In genomic region chr16:56869513-56870270, GRCh38 we compare ENCODE assay signal across 8 cellular contexts. TPM values are rescaled to one million over a fixed set of nuclear protein-coding genes. Genes with fewer than 3 reads are reported as not detected.
DNase-seq lines count a peak whose midpoint lies in the region; ATAC-seq, FAIRE-seq and TF ChIP-seq lines count a peak whose summit lies in the region.

No MANE protein-coding gene starts in this region.

- H3K27ac Mint-ChIP-seq in T-helper 2 cell treated with Interferon-gamma antibody and Interleukin-4, amounts not matched to agents 5 μg/mL and 100 μg/mL, for 36 hours: no peak overlapping the region

- H3K36me3 ChIP-seq in BLaER1 (no peaks in the 10 kb centered on the region), HAP-1 (replicated peaks) (no peaks in the 10 kb centered on the region), keratinocyte (ENCODE audit: control insufficient read depth in 2 of 2, extremely low read depth in 1 of 2, insufficient read depth in 2 of 2, low read length in 2 of 2) (no peaks in the 10 kb centered on the region)

- H3K4me3 Mint-ChIP-seq in T-helper 2 cell treated with Interferon-gamma antibody and Interleukin-4, amounts not matched to agents 5 μg/mL and 100 μg/mL, for 36 hours: no peak overlapping the region

- no peaks in the 10 kb centered on the region for H3K9me1 ChIP-seq in keratinocyte (ENCODE audit: control insufficient read depth, extremely low read depth, insufficient read depth, low read length)

- H3K4me1 ChIP-seq in BLaER1: peaks cover 55% of the 10 kb centered on the region
- peaks cover 11% of the 10 kb centered on the region for H3K4me1 ChIP-seq in HAP-1
- H3K4me1 ChIP-seq in keratinocyte (ENCODE audit: control insufficient read depth, extremely low read depth, insufficient read depth, low read length): no peaks in the 10 kb centered on the region

- H3K36me3 Mint-ChIP-seq in T-helper 2 cell treated with Interferon-gamma antibody and Interleukin-4, amounts not matched to agents 5 μg/mL and 100 μg/mL, for 36 hours (ENCODE audit: low read depth): no peaks in the 10 kb centered on the region

- peak overlapping the region; percentile 61; the same call in 1 of the 2 replicates for H3K27ac ChIP-seq in BLaER1
- no peak overlapping the region for H3K27ac ChIP-seq in keratinocyte (ENCODE audit: control insufficient read depth, insufficient read depth, low read length)

- in situ Hi-C loops in HAP-1 (cut with MboI; ENCODE audit: low sequenced_read_pairs): loop anchor here (5.0 kb wide), 1 partner anchor 68 kb away; no protein-coding TSS in a partner anchor

- ATAC-seq in HG02973 (IDR thresholded peaks at IDR 0.05; ENCODE audit: unreplicated experiment) (no peak), GM18498 (IDR thresholded peaks at IDR 0.05; ENCODE audit: unreplicated experiment) (no peak), HG03378 (IDR thresholded peaks at IDR 0.05; ENCODE audit: unreplicated experiment) (no peak)

- H4K20me1 ChIP-seq in BLaER1: no peaks in the 10 kb centered on the region
- no peaks in the 10 kb centered on the region for H4K20me1 ChIP-seq in keratinocyte (ENCODE audit: control insufficient read depth, extremely low read depth, insufficient read depth, low read length)

- peaks cover 2% of the 10 kb centered on the region for H3K4me1 Mint-ChIP-seq in T-helper 2 cell treated with Interferon-gamma antibody and Interleukin-4, amounts not matched to agents 5 μg/mL and 100 μg/mL, for 36 hours (ENCODE audit: low read depth)

- H3K27me3 ChIP-seq in BLaER1: no peaks in the 10 kb centered on the region
- no peaks in the 10 kb centered on the region for H3K27me3 ChIP-seq in HAP-1 (ENCODE audit: low read depth)
- no peaks in the 10 kb centered on the region for H3K27me3 ChIP-seq in keratinocyte (ENCODE audit: control insufficient read depth, extremely low read depth, insufficient read depth, low read length)

- dilution Hi-C loops in keratinocyte (cut with MboI; ENCODE audit: extremely low pct_ligation_motif_present, low sequenced_read_pairs): loop anchor here (25.0 kb wide), 1 partner anchor 107 kb away; no protein-coding TSS in a partner anchor

- DNase-seq in HAP-1 (ENCODE audit: low spot score in 2 of 2) (peak; percentile 31 to 65), keratinocyte (ENCODE audit: low read depth, low spot score) (no peak), DMS79 treated with DMSO at 0.1 percent for 48 hours (lab: John Stamatoyannopoulos, UW) (no peak)
- DNase-seq in T-helper 2 cell treated with Interferon-gamma antibody and Interleukin-4, amounts not matched to agents 5 μg/mL and 100 μg/mL, for 36 hours (ENCODE audit: low spot score): peak; percentile 16

- no peak overlapping the region for H3K9ac ChIP-seq in BLaER1
- H3K9ac ChIP-seq in keratinocyte (ENCODE audit: control insufficient read depth, extremely low read depth, insufficient read depth, low read length): no peak overlapping the region

- peak; percentile 21 to 77 (median 27) for TF ChIP-seq CTCF in keratinocyte (optimal IDR thresholded peaks at IDR 0.05 in 1 of 3, IDR thresholded peaks at IDR 0.05 in 1 of 3, conservative IDR thresholded peaks at IDR 0.05 in 1 of 3; ENCODE audit: extremely low read depth in 1 of 3, insufficient read depth in 2 of 3, low read length in 3 of 3)

- H2AFZ ChIP-seq in keratinocyte (ENCODE audit: control insufficient read depth, low read length): no peak overlapping the region

- no peaks in the 10 kb centered on the region for H3K9me3 Mint-ChIP-seq in T-helper 2 cell treated with Interferon-gamma antibody and Interleukin-4, amounts not matched to agents 5 μg/mL and 100 μg/mL, for 36 hours

- H3K4me2 ChIP-seq in BLaER1: peak overlapping the region; percentile 69
- no peak overlapping the region for H3K4me2 ChIP-seq in keratinocyte (ENCODE audit: control insufficient read depth, extremely low read depth, insufficient read depth, low read depth, low read length)

- no peaks in the 10 kb centered on the region for H3K79me2 ChIP-seq in keratinocyte (ENCODE audit: control insufficient read depth, insufficient read depth, low read length)

- no peak for FAIRE-seq in keratinocyte (lab: Jason Lieb, UNC)

- no peaks in the 10 kb centered on the region for H3K27me3 Mint-ChIP-seq in T-helper 2 cell treated with Interferon-gamma antibody and Interleukin-4, amounts not matched to agents 5 μg/mL and 100 μg/mL, for 36 hours (ENCODE audit: low read depth)

- H3K4me3 ChIP-seq in BLaER1: no peak overlapping the region
- no peak overlapping the region for H3K4me3 ChIP-seq in HAP-1
- no peak overlapping the region for H3K4me3 ChIP-seq in keratinocyte (ENCODE audit: control insufficient read depth in 2 of 3, extremely low read depth in 1 of 3, insufficient read depth in 2 of 3, low read depth in 1 of 3, low read length in 3 of 3)

- H3K9me3 ChIP-seq in BLaER1 (no peaks in the 10 kb centered on the region), HAP-1 (no peaks in the 10 kb centered on the region), keratinocyte (ENCODE audit: control insufficient read depth, low read depth, low read length) (no peaks in the 10 kb centered on the region)

RNA-seq across cellular contexts. Expression of gene SLC12A3, which starts 4.7 kb away (rescaled TPM):
- polyA plus RNA-seq in keratinocyte: 0.01 TPM in 1 of 3 replicates, not detected in the others
- not detected for polyA plus RNA-seq in keratinocyte (2011; ENCODE audit: low read depth)
- 0.13 TPM in 1 of 2 replicates, not detected in the other for polyA plus RNA-seq in keratinocyte (2011; cell fraction: cytosol; rRNA removed)
- not detected in 2 replicates for polyA plus RNA-seq in keratinocyte (2011; cell fraction: nucleus; rRNA removed)
- polyA plus RNA-seq in keratinocyte (2012; ENCODE audit: low replicate concordance): not detected in 2 replicates
- polyA minus RNA-seq in keratinocyte: 0.07 to 0.49 TPM in 2 of 3 replicates, not detected in the other
- 1.7 TPM for polyA minus RNA-seq in keratinocyte (2011; cell fraction: cytosol; rRNA and poly(A)+ RNA removed)
- 0.21 and 0.31 TPM in 2 replicates for polyA minus RNA-seq in keratinocyte (2011; cell fraction: nucleus; rRNA and poly(A)+ RNA removed)

Comparison
In these comparisons a context has a peak if more than half of its experiments do, and no peak if none do; other contexts are left out.
1. DNase-seq: peak in HAP-1 (2 of 2) and T-helper 2 cell treated with Interferon-gamma antibody and Interleukin-4, amounts not matched to agents 5 μg/mL and 100 μg/mL, for 36 hours (single experiment); none in keratinocyte (single experiment) and DMS79 treated with DMSO at 0.1 percent for 48 hours (single experiment).